In genomic region chr9:114418053-114418452, GRCh38 we compare ENCODE assay signal across 26 cellular contexts.
"Had no signal": no experiment of that assay in that cellular context is flagged by ENCODE, and none has a peak within 500 bp of the region (broad histone marks: within the 10 kb centered on the region; RNA-seq: fewer than 3 reads in every experiment).

No MANE protein-coding gene starts in this region.

- H3K9me3 ChIP-seq: ascending aorta, body of pancreas, Peyer's patch, SJSA1 had no signal

- H3K36me3 ChIP-seq: ascending aorta, Peyer's patch, SJSA1 had no signal

- H3K4me3 Mint-ChIP-seq: activated CD4-positive, alpha-beta T cell treated with anti-CD3 and anti-CD28 coated beads, Interleukin-2, amount 10 ng/mL, durations not matched to agents 24 days and 14 days; activated naive CD4-positive, alpha-beta T cell treated with anti-CD3 and anti-CD28 coated beads, Interleukin-2, amount 50 U/mL, for 24 hours; central memory CD8-positive, alpha-beta T cell; T-helper 1 cell treated with Interleukin-12 subunit alpha and Interleukin-12 subunit beta and Interleukin-4 antibody, amounts not matched to agents 30 μg/mL and 1 μg/mL, for 36 hours; WTC11 had no signal

- H3K27me3 Mint-ChIP-seq: activated CD4-positive, alpha-beta T cell treated with anti-CD3 and anti-CD28 coated beads, Interleukin-2, amount 10 ng/mL, durations not matched to agents 24 days and 14 days; activated naive CD4-positive, alpha-beta T cell treated with anti-CD3 and anti-CD28 coated beads, Interleukin-2, amount 50 U/mL, for 24 hours; central memory CD8-positive, alpha-beta T cell had no signal

- H3K4me3 ChIP-seq: ascending aorta, body of pancreas, Peyer's patch, SJSA1 had no signal

- ATAC-seq: body of pancreas, SK-N-SH treated with all-trans-retinoic acid at 6 μM for 48 hours, WTC11 had no signal

- H3K9me3 Mint-ChIP-seq: activated CD4-positive, alpha-beta T cell treated with anti-CD3 and anti-CD28 coated beads, Interleukin-2, amount 10 ng/mL, durations not matched to agents 24 days and 14 days; activated naive CD4-positive, alpha-beta T cell treated with anti-CD3 and anti-CD28 coated beads, Interleukin-2, amount 50 U/mL, for 24 hours; central memory CD8-positive, alpha-beta T cell; T-helper 1 cell treated with Interleukin-12 subunit alpha and Interleukin-12 subunit beta and Interleukin-4 antibody, amounts not matched to agents 30 μg/mL and 1 μg/mL, for 36 hours; WTC11 had no signal

- H3K27ac ChIP-seq: ascending aorta, body of pancreas, KMS-11, Peyer's patch, RWPE1 had no signal

- H3K27ac Mint-ChIP-seq: activated CD4-positive, alpha-beta T cell treated with anti-CD3 and anti-CD28 coated beads, Interleukin-2, amount 10 ng/mL, durations not matched to agents 24 days and 14 days; activated naive CD4-positive, alpha-beta T cell treated with anti-CD3 and anti-CD28 coated beads, Interleukin-2, amount 50 U/mL, for 24 hours; T-helper 1 cell treated with Interleukin-12 subunit alpha and Interleukin-12 subunit beta and Interleukin-4 antibody, amounts not matched to agents 30 μg/mL and 1 μg/mL, for 36 hours; WTC11 had no signal

- H3K36me3 Mint-ChIP-seq: activated naive CD4-positive, alpha-beta T cell treated with anti-CD3 and anti-CD28 coated beads, Interleukin-2, amount 50 U/mL, for 24 hours; WTC11 had no signal

- H3K27me3 ChIP-seq: ascending aorta, body of pancreas, Peyer's patch, SJSA1 had no signal

- H3K4me1 ChIP-seq: ascending aorta, body of pancreas, Peyer's patch had no signal

- DNase-seq: activated CD4-positive, alpha-beta T cell treated with anti-CD3 and anti-CD28 coated beads, Interleukin-2, amount 10 ng/mL, durations not matched to agents 24 days and 14 days; activated CD4-positive, alpha-beta T cell treated with anti-CD3 and anti-CD28 coated beads, Interleukin-2, amount 50 U/mL, for 48 hours; activated CD4-positive, CD25-positive, alpha-beta regulatory T cell treated with anti-CD3 and anti-CD28 coated beads, Interleukin-2, amount 50 U/mL, for 72 hours; activated CD8-positive, alpha-beta memory T cell treated with anti-CD3 and anti-CD28 coated beads, Interleukin-2, amount 50 U/mL, for 4 hours; activated effector memory CD4-positive, alpha-beta T cell treated with Interleukin-2 at 50 U/mL for 16 hours; activated naive CD4-positive, alpha-beta T cell; activated T-cell treated with anti-CD3 and anti-CD28 coated beads, Interleukin-2, amount 50 U/mL, for 1 hour; body of pancreas; NCI-H1092; NCI-H1417; NCI-H1930; NCI-H2171; NCI-H2227 treated with DMSO at 0.1 percent for 48 hours; NCI-H510A treated with DMSO at 0.1 percent for 48 hours; SHP77; T-helper 9 cell had no signal
